Comparison of ENCODE assay signal across 9 cellular contexts in genomic region chr17:43906951-43907424, GRCh38. TPM values are rescaled to one million over a fixed set of nuclear protein-coding genes. Genes with fewer than 3 reads are reported as not detected.
DNase-seq lines count a peak whose midpoint lies in the region; ATAC-seq and TF ChIP-seq lines count a peak whose summit lies in the region.
"Had no signal": no experiment of that assay in that cellular context is flagged by ENCODE, and none has a peak within 500 bp of the region (broad histone marks: within the 10 kb centered on the region; RNA-seq: fewer than 3 reads in every experiment).

No MANE protein-coding gene starts in this region.

- no peaks in the 10 kb centered on the region for H3K9me3 Mint-ChIP-seq in activated CD4-positive, alpha-beta T cell treated with anti-CD3 and anti-CD28 coated beads, Interleukin-2, amount 10 ng/mL, durations not matched to agents 24 days and 14 days

- no peaks in the 10 kb centered on the region for H3K36me3 Mint-ChIP-seq in activated CD4-positive, alpha-beta T cell treated with anti-CD3 and anti-CD28 coated beads, Interleukin-2, amount 10 ng/mL, durations not matched to agents 24 days and 14 days (ENCODE audit: low read depth)

- no peak for DNase-seq in activated CD4-positive, alpha-beta T cell treated with anti-CD3 and anti-CD28 coated beads, Interleukin-2, amount 10 ng/mL, durations not matched to agents 24 days and 14 days
- DNase-seq in activated CD4-positive, alpha-beta T cell treated with anti-CD3 and anti-CD28 coated beads, Interleukin-2, amount 50 U/mL, for 48 hours: no peak
- DNase-seq in caudate nucleus (lab: John Stamatoyannopoulos, UW): peak in 24 of 61 donors; percentile 21 to 79 (median 62)
- DNase-seq in lower leg skin (ENCODE audit: low spot score in 2 of 2): no peak
- DNase-seq in KBM-7: no peak

- peaks cover 6% of the 10 kb centered on the region for H3K4me1 ChIP-seq in thymus (ENCODE audit: control insufficient read depth, insufficient read depth, low read length)

- H3K27me3 Mint-ChIP-seq in activated CD4-positive, alpha-beta T cell treated with anti-CD3 and anti-CD28 coated beads, Interleukin-2, amount 10 ng/mL, durations not matched to agents 24 days and 14 days: peaks cover 55% of the 10 kb centered on the region

- in situ Hi-C loops in KBM-7 (cut with MboI; ENCODE audit: low pct_unique_long_range_greater_than_20kb, low sequenced_read_pairs): no loop called here

- no peaks in the 10 kb centered on the region for H3K9me3 ChIP-seq in thymus (ENCODE audit: control insufficient read depth)

- no peak for TF ChIP-seq CTCF in lower leg skin (IDR thresholded peaks at IDR 0.05)

- intact Hi-C loops in activated CD4-positive, alpha-beta T cell treated with anti-CD3 and anti-CD28 coated beads, Interleukin-2, amount 10 ng/mL, durations not matched to agents 24 days and 14 days (cut with micrococcal nuclease): loop anchor here (5.0 kb wide), 1 partner anchor 90 kb away; no protein-coding TSS in a partner anchor
- intact Hi-C loops in lower leg skin (cut with DNase I; ENCODE audit: low total_unique reads): no loop called here

- ATAC-seq in HG03025 (IDR thresholded peaks at IDR 0.05; ENCODE audit: low FRiP score, unreplicated experiment): no peak
- no peak for ATAC-seq in HG03045 (IDR thresholded peaks at IDR 0.05; ENCODE audit: unreplicated experiment)

- H3K27ac ChIP-seq in caudate nucleus (ENCODE audit: low read depth, low read length) (peak overlapping the region; percentile 94), thymus (ENCODE audit: low read depth) (no peak overlapping the region)
- H3K27ac ChIP-seq: C4-2B had no signal

- no peaks in the 10 kb centered on the region for H3K36me3 ChIP-seq in thymus (ENCODE audit: control insufficient read depth, insufficient read depth)

- 1% methylated on average over 10 to 29 of the region's 29 CpGs for WGBS in lower leg skin, 2 donors
- 2% methylated on average over 29 of the region's 29 CpGs for WGBS in thymus

- peaks cover 48% of the 10 kb centered on the region for H3K27me3 ChIP-seq in thymus (ENCODE audit: control insufficient read depth, insufficient read depth)

- H3K4me3 Mint-ChIP-seq in activated CD4-positive, alpha-beta T cell treated with anti-CD3 and anti-CD28 coated beads, Interleukin-2, amount 10 ng/mL, durations not matched to agents 24 days and 14 days: peak overlapping the region; percentile 53

- H3K4me1 Mint-ChIP-seq in activated CD4-positive, alpha-beta T cell treated with anti-CD3 and anti-CD28 coated beads, Interleukin-2, amount 10 ng/mL, durations not matched to agents 24 days and 14 days: peaks cover 3% of the 10 kb centered on the region

- H3K4me3 ChIP-seq in lower leg skin (ENCODE audit: low read depth, poor library complexity, severe bottlenecking) (peak overlapping the region; percentile 61), thymus (ENCODE audit: low read length) (peak overlapping the region; percentile 53)

- TF ChIP-seq POLR2A in lower leg skin (IDR thresholded peaks at IDR 0.05): no peak

- no peak overlapping the region for H3K27ac Mint-ChIP-seq in activated CD4-positive, alpha-beta T cell treated with anti-CD3 and anti-CD28 coated beads, Interleukin-2, amount 10 ng/mL, durations not matched to agents 24 days and 14 days

RNA-seq across cellular contexts. Expression of gene MPP2, which starts 0.3 kb away (rescaled TPM):
- total RNA-seq in activated CD4-positive, alpha-beta T cell treated with anti-CD3 and anti-CD28 coated beads, Interleukin-2, amount 10 ng/mL, durations not matched to agents 24 days and 14 days: 0.83 and 1.3 TPM in 2 replicates
- total RNA-seq in lower leg skin: 10 to 100 TPM in 1 of 4 donors, 1 to 10 TPM in 2, under 1 TPM in 1; 0.42 to 10.7 (median 3.7) TPM
- polyA plus RNA-seq in thymus: 0.87 TPM

RNA-seq across cellular contexts. Expression of gene PPY, which starts 35.3 kb away (rescaled TPM):
- not detected in 2 replicates for total RNA-seq in activated CD4-positive, alpha-beta T cell treated with anti-CD3 and anti-CD28 coated beads, Interleukin-2, amount 10 ng/mL, durations not matched to agents 24 days and 14 days
- not detected for total RNA-seq in lower leg skin
- 0.71 TPM for polyA plus RNA-seq in thymus

RNA-seq across cellular contexts. Expression of gene PYY, which starts 46.8 kb away (rescaled TPM):
- total RNA-seq in activated CD4-positive, alpha-beta T cell treated with anti-CD3 and anti-CD28 coated beads, Interleukin-2, amount 10 ng/mL, durations not matched to agents 24 days and 14 days: 0.26 TPM in 1 of 2 replicates, not detected in the other
- not detected for total RNA-seq in lower leg skin
- polyA plus RNA-seq in thymus: 6.8 TPM
